ENCODE assay signal across 8 cellular contexts in genomic region chr19:52897149-52897935, GRCh38. TPM values are rescaled to one million over a fixed set of nuclear protein-coding genes. Genes with fewer than 3 reads are reported as not detected.
DNase-seq lines count a peak whose midpoint lies in the region; ATAC-seq lines count a peak whose summit lies in the region.

ZNF320 (minus strand) TSS chr19:52897635; CDS start chr19:52890255, 7,380 bp downstream.

- peak; percentile 97 for ATAC-seq in GM18868 (IDR thresholded peaks at IDR 0.05; ENCODE audit: unreplicated experiment)
- peak; percentile 95 for ATAC-seq in HG03135 (IDR thresholded peaks at IDR 0.05; ENCODE audit: unreplicated experiment)

- peak within 1 kb of the TSS; percentile 94 for H3K56ac ChIP-seq in mesendoderm (ENCODE audit: low read length)

- peak; percentile 42 for DNase-seq in NCI-H510A (lab: John Stamatoyannopoulos, UW)
- peak; percentile 65 to 81 for DNase-seq in activated CD8-positive, alpha-beta memory T cell treated with anti-CD3 and anti-CD28 coated beads for 1 hour (ENCODE audit: extremely low read depth in 1 of 2, low read depth in 1 of 2)
- peak; percentile 93 for DNase-seq in effector CD8-positive, alpha-beta T cell (lab: John Stamatoyannopoulos, UW)
- DNase-seq in mesendoderm, result peak; percentile 98
- peak; percentile 84 for DNase-seq in stimulated activated CD8-positive, alpha-beta memory T cell treated with anti-CD3 and anti-CD28 coated beads, Interleukin-12 subunit alpha, Interleukin-12 subunit beta, amount 100 ng/mL, for 4 hours (ENCODE audit: low read depth)

- H3K79me2 ChIP-seq in ACC112 (ENCODE audit: control insufficient read depth, insufficient read depth, low read length, unreplicated experiment) (peaks cover 18% of the 10 kb centered on the region), mesendoderm (ENCODE audit: control insufficient read depth, insufficient read depth, low read length) (peaks cover 28% of the 10 kb centered on the region)

- H3K4ac ChIP-seq in mesendoderm (ENCODE audit: low read depth, low read length), result peak within 1 kb of the TSS; percentile 26

- H3K27me3 ChIP-seq in ACC112 (ENCODE audit: insufficient read depth, low read length) (no peaks in the 10 kb centered on the region), mesendoderm (ENCODE audit: insufficient read depth, low read length, poor library complexity) (no peaks in the 10 kb centered on the region)

- no peak within 1 kb of the TSS for H2BK15ac ChIP-seq in mesendoderm (replicated peaks; ENCODE audit: low read depth)

- peaks cover 6% of the 10 kb centered on the region for H3K79me1 ChIP-seq in mesendoderm (ENCODE audit: low read length)

- no peak within 1 kb of the TSS for H2BK5ac ChIP-seq in mesendoderm (ENCODE audit: low read length)

- H3K27ac ChIP-seq in ACC112 (ENCODE audit: low read depth, low read length) (peak within 1 kb of the TSS; percentile 72), mesendoderm (ENCODE audit: low read depth, low read length) (peak within 1 kb of the TSS; percentile 94)

- peak within 1 kb of the TSS; percentile 3 for H4K5ac ChIP-seq in mesendoderm (ENCODE audit: low read length)

- peak within 1 kb of the TSS; percentile 17 for H3K23ac ChIP-seq in mesendoderm (ENCODE audit: low read length)

- peak within 1 kb of the TSS; percentile 35 for H3K18ac ChIP-seq in mesendoderm (ENCODE audit: low read length)

- no CpG with 5 or more reads among the region's 56 CpGs for WGBS in mesendoderm (ENCODE audit: extremely low coverage, insufficient coverage, low lambda C conversion rate)

- peak within 1 kb of the TSS; percentile 91 for H2AFZ ChIP-seq in ACC112 (ENCODE audit: low read length, unreplicated experiment)

- peak within 1 kb of the TSS; percentile 97 for H3K9ac ChIP-seq in mesendoderm (ENCODE audit: low read length)

- H4K8ac ChIP-seq in mesendoderm (ENCODE audit: low read depth, low read length), result peak within 1 kb of the TSS; percentile 92

- peak within 1 kb of the TSS; percentile 74 for H2AK5ac ChIP-seq in mesendoderm (ENCODE audit: low read length)

- peak within 1 kb of the TSS; percentile 93 for H3K4me3 ChIP-seq in ACC112 (ENCODE audit: low read depth, low read length)
- H3K4me3 ChIP-seq in mesendoderm (ENCODE audit: low read length), result peak within 1 kb of the TSS; percentile 44

- peak within 1 kb of the TSS; percentile 74 for H3K4me2 ChIP-seq in mesendoderm (ENCODE audit: low read length)

- H2BK120ac ChIP-seq in mesendoderm (ENCODE audit: low read depth, low read length), result no peak within 1 kb of the TSS

- no peaks in the 10 kb centered on the region for H3K4me1 ChIP-seq in ACC112 (ENCODE audit: control insufficient read depth, insufficient read depth, low read length, unreplicated experiment)
- no peaks in the 10 kb centered on the region for H3K4me1 ChIP-seq in mesendoderm (ENCODE audit: control insufficient read depth, low read depth, low read length)

- peaks cover 5% of the 10 kb centered on the region; the same call in 1 of the 2 replicates for H3K36me3 ChIP-seq in ACC112 (ENCODE audit: insufficient read depth, low read length)
- no peaks in the 10 kb centered on the region for H3K36me3 ChIP-seq in mesendoderm (ENCODE audit: control insufficient read depth, insufficient read depth, low read length)

RNA-seq across cellular contexts. Expression of gene ZNF320, which starts in this region (rescaled TPM):
- polyA plus RNA-seq in mesendoderm (2013, experiment 1 of 2), result 8.3 TPM
- polyA plus RNA-seq in mesendoderm (2013, experiment 2 of 2), result 8.6 TPM

Comparison
In these comparisons a context has a peak if more than half of its experiments do, and no peak if none do; other contexts are left out.
1. Peak in every context shown above with its lines: DNase-seq, ATAC-seq, H3K4me3 ChIP-seq and H3K27ac ChIP-seq.
2. DNase-seq: peak in every context shown above with its lines; median percentile 98 in mesendoderm; 93 in effector CD8-positive, alpha-beta T cell; 84 in stimulated activated CD8-positive, alpha-beta memory T cell treated with anti-CD3 and anti-CD28 coated beads, Interleukin-12 subunit alpha, Interleukin-12 subunit beta, amount 100 ng/mL, for 4 hours; 73 in activated CD8-positive, alpha-beta memory T cell treated with anti-CD3 and anti-CD28 coated beads for 1 hour; 42 in NCI-H510A.